In genomic region chr18:79458131-79458838, GRCh38 we compare ENCODE assay signal across 9 cellular contexts.
DNase-seq lines count a peak whose midpoint lies in the region; ATAC-seq and TF ChIP-seq lines count a peak whose summit lies in the region.
"Had no signal": no experiment of that assay in that cellular context is flagged by ENCODE, and none has a peak within 500 bp of the region (broad histone marks: within the 10 kb centered on the region; RNA-seq: fewer than 3 reads in every experiment).

No MANE protein-coding gene starts in this region.

- H3K27ac Mint-ChIP-seq in HFFc6 (no peak overlapping the region), chondrocyte (ENCODE audit: unreplicated experiment) (peak overlapping the region; percentile 75)

- H3K4me3 Mint-ChIP-seq in HFFc6 (no peak overlapping the region), chondrocyte (ENCODE audit: unreplicated experiment) (peak overlapping the region; percentile 41)

- H3K9me3 Mint-ChIP-seq in HFFc6 (no peaks in the 10 kb centered on the region), chondrocyte (ENCODE audit: low read depth) (no peaks in the 10 kb centered on the region)

- DNase-seq in HFFc6 (peak; percentile 70), chondrocyte (ENCODE audit: low spot score) (no peak), superior temporal gyrus (ENCODE audit: extremely low spot score) (peak; percentile 19), NCI-H2196 treated with DMSO at 0.1 percent for 48 hours (lab: John Stamatoyannopoulos, UW; ENCODE audit: unreplicated experiment) (no peak), SKM-1 (lab: John Stamatoyannopoulos, UW; ENCODE audit: unreplicated experiment) (no peak), RPMI8226 (no peak)

- H3K4me1 Mint-ChIP-seq in HFFc6 (ENCODE audit: low read depth), result peaks cover 6% of the 10 kb centered on the region
- peaks cover 36% of the 10 kb centered on the region for H3K4me1 Mint-ChIP-seq in chondrocyte (ENCODE audit: low read depth)

- peak overlapping the region; percentile 30 for H3K27ac ChIP-seq in layer of hippocampus (ENCODE audit: low read depth, low read length)

- no peak for TF ChIP-seq CTCF in HFFc6 (IDR thresholded peaks at IDR 0.05)
- no peak for TF ChIP-seq CTCF in chondrocyte (IDR thresholded peaks at IDR 0.05)

- no peaks in the 10 kb centered on the region for H3K27me3 ChIP-seq in layer of hippocampus (ENCODE audit: control insufficient read depth, insufficient read depth, low read length)
- H3K27me3 ChIP-seq: dorsolateral prefrontal cortex had no signal

- no peak for ATAC-seq in GM21528 (IDR thresholded peaks at IDR 0.05; ENCODE audit: low FRiP score, unreplicated experiment)

- H3K27me3 Mint-ChIP-seq in HFFc6 (ENCODE audit: insufficient read depth), result no peaks in the 10 kb centered on the region; the same call in 1 of the 2 replicates
- no peaks in the 10 kb centered on the region for H3K27me3 Mint-ChIP-seq in chondrocyte (ENCODE audit: low read depth)

- no peaks in the 10 kb centered on the region for H3K36me3 Mint-ChIP-seq in HFFc6 (ENCODE audit: low read depth)
- H3K36me3 Mint-ChIP-seq in chondrocyte (ENCODE audit: low read depth), result no peaks in the 10 kb centered on the region

Comparison
In these comparisons a context has a peak if more than half of its experiments do, and no peak if none do; other contexts are left out.
1. DNase-seq: peak in HFFc6 (single experiment) and superior temporal gyrus (single experiment); none in chondrocyte (single experiment), NCI-H2196 treated with DMSO at 0.1 percent for 48 hours (single experiment), SKM-1 (single experiment) and RPMI8226 (single experiment).